ENCODE assay signal across 8 cellular contexts in genomic region chr7:143884978-143885559, GRCh38. TPM values are rescaled to one million over a fixed set of nuclear protein-coding genes. Genes with fewer than 3 reads are reported as not detected.
DNase-seq lines count a peak whose midpoint lies in the region; ATAC-seq and TF ChIP-seq lines count a peak whose summit lies in the region.

No MANE protein-coding gene starts in this region.

- H3K27me3 ChIP-seq in GM06990 (replicated peaks; ENCODE audit: control insufficient read depth, insufficient read depth, low read length): no peaks in the 10 kb centered on the region; the same call in 1 of the 2 replicates
- no peaks in the 10 kb centered on the region for H3K27me3 ChIP-seq in adrenal gland
- peaks cover 0 to 6% (median 5%) of the 10 kb centered on the region in 3 donors for H3K27me3 ChIP-seq in psoas muscle (ENCODE audit: insufficient read depth in 3 of 3, low read length in 2 of 3)

- H3K27ac ChIP-seq in adrenal gland (no peak overlapping the region), psoas muscle (no peak overlapping the region)

- ATAC-seq in GM21447 (IDR thresholded peaks at IDR 0.05; ENCODE audit: unreplicated experiment) (peak; percentile 77), HG03571 (IDR thresholded peaks at IDR 0.05; ENCODE audit: unreplicated experiment) (peak; percentile 85), left ventricle myocardium superior (peak; percentile 14), psoas muscle (peak in 2 of 4 donors; percentile 35 to 65)

- H3K4me1 ChIP-seq in adrenal gland (replicated peaks in 1 of 2): peaks cover 0 to 24% of the 10 kb centered on the region in 2 donors
- peaks cover 4% of the 10 kb centered on the region for H3K4me1 ChIP-seq in psoas muscle

- intact Hi-C loops in adrenal gland (cut with DNase I): no loop called here
- intact Hi-C loops in left ventricle myocardium superior (cut with micrococcal nuclease): no loop called here
- intact Hi-C loops in psoas muscle (cut with DNase I): no loop called here

- DNase-seq in GM06990 (ENCODE audit: extremely low read depth, insufficient read length) (peak; percentile 74), adrenal gland (peak in 5 of 7 donors; percentile 32 to 76 (median 58)), left ventricle myocardium superior (peak; percentile 56), psoas muscle (peak; percentile 49 to 69), NCI-H2171 (lab: John Stamatoyannopoulos, UW) (no peak), MV-4-11 (lab: John Stamatoyannopoulos, UW) (no peak)

- no peak for TF ChIP-seq CTCF in GM06990 (IDR thresholded peaks at IDR 0.05; ENCODE audit: insufficient read depth, low read length, poor library complexity, severe bottlenecking)
- TF ChIP-seq CTCF in adrenal gland (IDR thresholded peaks at IDR 0.05): no peak
- no peak for TF ChIP-seq CTCF in psoas muscle (IDR thresholded peaks at IDR 0.05)

- no peaks in the 10 kb centered on the region for H3K9me3 ChIP-seq in adrenal gland (replicated peaks in 1 of 3)
- no peaks in the 10 kb centered on the region for H3K9me3 ChIP-seq in psoas muscle

- H3K36me3 ChIP-seq in GM06990 (ENCODE audit: control insufficient read depth, insufficient read depth, low read length) (no peaks in the 10 kb centered on the region), adrenal gland (replicated peaks in 1 of 2) (no peaks in the 10 kb centered on the region), psoas muscle (ENCODE audit: insufficient read depth in 1 of 2, low read depth in 1 of 2) (no peaks in the 10 kb centered on the region)

- 12 to 17% (median 13%) methylated on average over 16 to 38 of the region's 38 CpGs for WGBS in adrenal gland, 4 donors
- 10 to 13% (median 12%) methylated on average over 38 of the region's 38 CpGs for WGBS in psoas muscle, 3 donors

- H3K4me3 ChIP-seq in GM06990 (replicated peaks; ENCODE audit: low read depth, low read length): peak overlapping the region; percentile 45
- H3K4me3 ChIP-seq in adrenal gland: peak overlapping the region in 2 of 4 donors; percentile 21 to 38
- peak overlapping the region; percentile 56 for H3K4me3 ChIP-seq in psoas muscle

- TF ChIP-seq POLR2A in adrenal gland (IDR thresholded peaks at IDR 0.05): no peak

RNA-seq across cellular contexts. Expression of gene TCAF1, which starts 16.9 kb away (rescaled TPM):
- total RNA-seq in adrenal gland: 100 to 1,000 TPM; 105 to 177 (median 124) TPM
- polyA plus RNA-seq in adrenal gland: 100 to 1,000 TPM in 1 of 3 donors, 10 to 100 TPM in 2; 41.3 to 102 (median 63.3) TPM
- total RNA-seq in left ventricle myocardium superior: 35.9 TPM
- 100 to 1,000 TPM in 2 of 4 donors, 10 to 100 TPM in 2; 19.5 to 107 (median 62.1) TPM for total RNA-seq in psoas muscle
- polyA plus RNA-seq in psoas muscle: 10 to 100 TPM in 1 of 3 donors, 1 to 10 TPM in 2; 4.3 to 12.0 (median 9.2) TPM

RNA-seq across cellular contexts. Expression of gene OR2F2, which starts 50.0 kb away (rescaled TPM):
- total RNA-seq in adrenal gland (not detected), left ventricle myocardium superior (not detected), psoas muscle (not detected)
- polyA plus RNA-seq in adrenal gland (not detected), psoas muscle (not detected)

Comparison
In these comparisons a context has a peak if more than half of its experiments do, and no peak if none do; other contexts are left out.
1. DNase-seq: peak in GM06990 (single experiment), adrenal gland (5 of 7), left ventricle myocardium superior (single experiment) and psoas muscle (2 of 2); none in NCI-H2171 (single experiment) and MV-4-11 (single experiment).